27 cellular contexts compared by ENCODE assay signal in the genomic region with DNA sequence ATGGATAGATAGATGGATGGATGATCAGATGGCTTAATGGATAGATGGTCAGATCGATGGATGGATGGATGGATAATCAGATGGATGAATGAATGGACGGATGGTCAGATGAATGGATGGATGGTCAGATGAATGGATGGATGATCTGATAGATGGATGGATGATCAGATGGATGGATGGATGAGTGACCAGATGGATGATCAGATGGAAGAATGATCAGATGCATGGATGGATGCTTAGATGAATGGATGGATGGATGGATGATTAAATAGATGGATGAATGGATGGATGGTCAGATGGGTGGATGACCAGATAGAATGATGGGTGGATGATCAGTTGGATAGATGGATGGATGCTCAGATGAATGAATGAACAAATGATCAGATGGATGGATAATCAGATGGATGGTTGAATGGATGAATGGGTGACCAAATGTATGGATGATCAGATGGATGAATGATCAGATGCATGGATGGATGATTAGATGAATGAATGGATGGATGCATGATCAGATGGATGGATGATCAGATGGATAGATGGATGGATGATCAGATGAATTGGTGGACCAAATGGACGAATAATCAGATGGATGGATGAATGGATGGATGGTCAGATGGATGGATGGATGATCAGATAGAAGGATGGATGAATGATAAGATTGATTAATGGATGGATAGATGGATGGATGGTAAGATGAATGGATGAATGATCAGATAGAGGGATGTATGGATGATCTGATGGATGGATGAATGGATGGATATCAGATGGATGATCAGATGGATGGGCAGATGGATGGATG.
"Had no signal": no experiment of that assay in that cellular context is flagged by ENCODE, and none has a peak within 500 bp of the region (broad histone marks: within the 10 kb centered on the region; RNA-seq: fewer than 3 reads in every experiment).

No MANE protein-coding gene starts in this region.

- FAIRE-seq: small intestine had no signal

- H3K4me1 ChIP-seq: psoas muscle, right lobe of liver, sigmoid colon, suprapubic skin, testis, tibial artery, transverse colon, upper lobe of right lung, vagina had no signal

- H3K4me3 ChIP-seq: neural progenitor cell, ovary, psoas muscle, right lobe of liver, sigmoid colon, suprapubic skin, testis, tibial artery, transverse colon, upper lobe of right lung, vagina had no signal

- H3K27me3 ChIP-seq: ovary, right lobe of liver, testis, vagina had no signal

- H3K36me3 ChIP-seq: neural progenitor cell, ovary, right lobe of liver, sigmoid colon, suprapubic skin, tibial artery, transverse colon, upper lobe of right lung, vagina had no signal

- ATAC-seq: naive thymus-derived CD4-positive, alpha-beta T cell; natural killer cell; psoas muscle; right cardiac atrium; right lobe of liver; stimulated activated memory B cell treated with anti-CD40 and anti-IgM and Interleukin-4, amounts not matched to agents 10 μg/mL and 1 μg/mL and 100 μg/mL, for 72 hours; stimulated activated naive CD8-positive, alpha-beta T cell treated with anti-CD3 and anti-CD28 coated beads, Interleukin-15, amount 100 ng/mL, for 72 hours; stimulated activated naive CD8-positive, alpha-beta T cell treated with anti-CD3 and anti-CD28 coated beads, Interleukin-15, Interleukin-2, amounts not matched to agents 100 U/mL and 50 U/mL, for 24 hours; upper lobe of right lung had no signal

- H3K27ac ChIP-seq: neural progenitor cell, ovary, parathyroid adenoma, psoas muscle, right lobe of liver, sigmoid colon, suprapubic skin, testis, tibial artery, transverse colon, upper lobe of right lung, vagina had no signal

- H2AFZ ChIP-seq: neural progenitor cell, parathyroid adenoma had no signal

- H3K9me3 ChIP-seq: ovary, psoas muscle, right lobe of liver, sigmoid colon, suprapubic skin, testis, tibial artery, transverse colon, upper lobe of right lung, vagina had no signal

- H3K79me2 ChIP-seq: parathyroid adenoma had no signal

- H3K9ac ChIP-seq: neural progenitor cell, parathyroid adenoma had no signal

- DNase-seq: naive thymus-derived CD4-positive, alpha-beta T cell; natural killer cell; occipital lobe; ovary; psoas muscle; right cardiac atrium; right lobe of liver; small intestine; stimulated activated CD4-positive, alpha-beta T cell treated with anti-CD3 and anti-CD28 coated beads, Interleukin-15, amount 100 ng/mL, for 24 hours; stimulated activated CD4-positive, alpha-beta T cell treated with anti-CD3 and anti-CD28 coated beads, Interleukin-2, amount 100 ng/mL, for 24 hours; stimulated activated CD4-positive, alpha-beta T cell treated with anti-CD3 and anti-CD28 coated beads, Interleukin-2, amount 100 ng/mL, for 48 hours; stimulated activated CD4-positive, alpha-beta T cell treated with anti-CD3 and anti-CD28 coated beads, Interleukin-4, amount 100 ng/mL, for 4 hours; stimulated activated CD8-positive, alpha-beta memory T cell treated with anti-CD3 and anti-CD28 coated beads, Interleukin-4, amount 100 ng/mL, for 48 hours; stimulated activated naive CD4-positive, alpha-beta T cell; stimulated activated naive CD8-positive, alpha-beta T cell treated with anti-CD3 and anti-CD28 coated beads, Interleukin-15, amount 100 ng/mL, for 72 hours; stimulated activated naive CD8-positive, alpha-beta T cell treated with anti-CD3 and anti-CD28 coated beads, Interleukin-15, Interleukin-2, amounts not matched to agents 100 U/mL and 50 U/mL, for 24 hours; substantia nigra; testis; tibial artery; transverse colon; upper lobe of right lung had no signal

- H3K4me2 ChIP-seq: neural progenitor cell had no signal
